ENCODE assay signal across 9 cellular contexts in the genomic region with DNA sequence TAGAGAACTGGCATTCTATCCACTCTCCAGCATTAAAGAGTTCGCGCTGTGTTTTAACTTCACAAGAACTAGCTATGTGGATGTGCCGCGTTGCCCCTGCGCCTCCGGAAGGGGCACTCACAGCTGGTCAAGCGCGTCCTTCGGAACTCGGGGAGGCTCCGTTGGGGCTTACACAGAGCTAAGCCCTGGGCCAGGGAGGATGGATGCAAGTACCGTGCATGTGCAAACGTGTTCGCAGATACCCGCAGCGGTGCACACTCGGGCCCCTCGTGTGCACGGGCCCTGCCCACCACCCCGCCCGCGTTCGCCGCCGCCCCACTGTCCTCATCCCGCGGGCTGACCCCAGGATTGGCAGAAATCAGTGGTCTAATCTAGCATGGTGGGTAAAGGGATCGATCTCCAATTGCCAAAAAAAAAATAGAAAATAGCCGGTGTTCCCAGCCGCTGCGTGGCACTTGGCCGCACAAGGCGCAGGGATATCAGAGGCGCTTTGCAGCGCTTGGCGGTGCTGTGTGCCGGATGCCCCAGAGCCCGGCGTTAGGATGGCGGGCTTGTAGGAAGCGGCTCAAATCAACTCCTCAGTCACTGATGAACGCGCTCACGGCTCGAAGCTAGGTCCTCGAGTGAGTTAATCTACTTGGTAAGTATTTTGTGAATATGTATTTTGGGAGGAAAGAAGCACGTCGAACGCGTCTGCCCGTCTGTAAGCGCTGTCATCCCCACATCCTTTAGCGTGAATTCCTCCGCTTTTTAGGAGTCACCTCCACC. TPM values are rescaled to one million over a fixed set of nuclear protein-coding genes. Genes with fewer than 3 reads are reported as not detected.
A peak's percentile ranks its signal among the peaks of the same experiment; 100 is the strongest.
DNase-seq lines count a peak whose midpoint lies in the region; TF ChIP-seq lines count a peak whose summit lies in the region.
"Had no signal": no experiment of that assay in that cellular context is flagged by ENCODE, and none has a peak within 500 bp of the region (broad histone marks: within the 10 kb centered on the region; RNA-seq: fewer than 3 reads in every experiment).

No MANE protein-coding gene starts in this region.

- no peaks in the 10 kb centered on the region for H3K9me3 Mint-ChIP-seq in mesothelial cell of epicardium
- H3K9me3 Mint-ChIP-seq: memory B cell had no signal

- no peak overlapping the region for H3K9ac ChIP-seq in endocrine pancreas (ENCODE audit: control insufficient read depth, insufficient read depth, low read length)

- H3K36me3 Mint-ChIP-seq in mesothelial cell of epicardium = no peaks in the 10 kb centered on the region
- H3K36me3 Mint-ChIP-seq: memory B cell had no signal

- peaks cover 59% of the 10 kb centered on the region for H3K4me1 Mint-ChIP-seq in mesothelial cell of epicardium

- peak overlapping the region; percentile 84 for H3K4me3 Mint-ChIP-seq in mesothelial cell of epicardium
- H3K4me3 Mint-ChIP-seq: memory B cell had no signal

- peaks cover 57% of the 10 kb centered on the region for H3K27me3 Mint-ChIP-seq in mesothelial cell of epicardium (ENCODE audit: low read depth)

- H3K27me3 ChIP-seq in endocrine pancreas (ENCODE audit: control insufficient read depth, insufficient read depth, low read length) = peaks cover 40% of the 10 kb centered on the region
- peaks cover 10% of the 10 kb centered on the region for H3K27me3 ChIP-seq in vagina

- H3K4me3 ChIP-seq in endocrine pancreas (ENCODE audit: control insufficient read depth, insufficient read depth, low read length) (peak overlapping the region; percentile 62), vagina (peak overlapping the region; percentile 42 to 55)

- TF ChIP-seq CTCF in mesothelial cell of epicardium (IDR thresholded peaks at IDR 0.05; ENCODE audit: unreplicated experiment) (no peak), vagina (IDR thresholded peaks at IDR 0.05) (no peak)

- TF ChIP-seq POLR2A in vagina (IDR thresholded peaks at IDR 0.05) = no peak

- no peaks in the 10 kb centered on the region for H3K36me3 ChIP-seq in endocrine pancreas (ENCODE audit: control insufficient read depth, insufficient read depth, low read length)
- no peaks in the 10 kb centered on the region for H3K36me3 ChIP-seq in vagina

- H3K27ac Mint-ChIP-seq in mesothelial cell of epicardium = peak overlapping the region; percentile 60
- H3K27ac Mint-ChIP-seq: memory B cell had no signal

- intact Hi-C loops in vagina (cut with DNase I) = loop anchor here (5.0 kb wide), 1 partner anchor 1759 kb away; no protein-coding TSS in a partner anchor

- H3K4me1 ChIP-seq in endocrine pancreas (ENCODE audit: control insufficient read depth, insufficient read depth, low read length) (no peaks in the 10 kb centered on the region), vagina (peaks cover 60% of the 10 kb centered on the region)

- peak overlapping the region; percentile 28 for H3K27ac ChIP-seq in vagina

- H3K9me3 ChIP-seq in endocrine pancreas (ENCODE audit: control insufficient read depth, low read length) = no peaks in the 10 kb centered on the region
- no peaks in the 10 kb centered on the region for H3K9me3 ChIP-seq in vagina

- peak; percentile 84 for DNase-seq in DMS53 (lab: John Stamatoyannopoulos, UW)
- peak; percentile 2 for DNase-seq in NCI-H2107 (lab: John Stamatoyannopoulos, UW)
- peak in 1 of 2 experiments; percentile 47 for DNase-seq in mesothelial cell of epicardium (ENCODE audit: low spot score in 2 of 2, unreplicated experiment in 2 of 2)
- DNase-seq in vagina (ENCODE audit: extremely low spot score in 2 of 2) = no peak
- DNase-seq in NCI-H526 (lab: John Stamatoyannopoulos, UW) = no peak
- no peak for DNase-seq in COLO829 (ENCODE audit: low spot score)
- DNase-seq in NCI-H1694 treated with DMSO at 0.1 percent for 48 hours (lab: John Stamatoyannopoulos, UW) = no peak

RNA-seq across cellular contexts. Expression of a gene that starts 1.0 kb away (rescaled TPM):
- 21.3 to 22.3 TPM (median 21.3 TPM) in 3 replicates for total RNA-seq in mesothelial cell of epicardium
- total RNA-seq in vagina = 6.9 TPM

Comparison
In these comparisons a context has a peak if more than half of its experiments do, and no peak if none do; other contexts are left out.
1. DNase-seq: peak in DMS53 (single experiment) and NCI-H2107 (single experiment); none in vagina (0 of 2), NCI-H526 (0 of 2), COLO829 (single experiment) and NCI-H1694 treated with DMSO at 0.1 percent for 48 hours (single experiment).